Comparison of ENCODE assay signal across 26 cellular contexts in genomic region chr2:209686417-209686816, GRCh38.
"Had no signal": no experiment of that assay in that cellular context is flagged by ENCODE, and none has a peak within 500 bp of the region (broad histone marks: within the 10 kb centered on the region; RNA-seq: fewer than 3 reads in every experiment).

No MANE protein-coding gene starts in this region.

- H3K4me3 Mint-ChIP-seq: memory B cell; naive thymus-derived CD4-positive, alpha-beta T cell; natural killer cell treated with Interleukin-12 subunit alpha and Interleukin-12 subunit beta and Interleukin-15 and Interleukin-18, amount 100 ng/mL, for 72 hours; stimulated activated naive B cell treated with anti-CD40 and anti-IgM and Interleukin-4, amounts not matched to agents 10 μg/mL and 1 μg/mL and 100 μg/mL, for 72 hours had no signal

- H3K4me1 ChIP-seq: pancreas, prostate gland, right lobe of liver, stomach, testis, thyroid gland, transverse colon, upper lobe of left lung, vagina had no signal

- H3K27me3 Mint-ChIP-seq: memory B cell; naive thymus-derived CD4-positive, alpha-beta T cell; natural killer cell treated with Interleukin-12 subunit alpha and Interleukin-12 subunit beta and Interleukin-15 and Interleukin-18, amount 100 ng/mL, for 72 hours; stimulated activated naive B cell treated with anti-CD40 and anti-IgM and Interleukin-4, amounts not matched to agents 10 μg/mL and 1 μg/mL and 100 μg/mL, for 72 hours had no signal

- H3K27ac ChIP-seq: pancreas, prostate gland, right lobe of liver, stomach, testis, thyroid gland, transverse colon, upper lobe of left lung, vagina had no signal

- H3K9me3 Mint-ChIP-seq: memory B cell; natural killer cell treated with Interleukin-12 subunit alpha and Interleukin-12 subunit beta and Interleukin-15 and Interleukin-18, amount 100 ng/mL, for 72 hours; stimulated activated naive B cell treated with anti-CD40 and anti-IgM and Interleukin-4, amounts not matched to agents 10 μg/mL and 1 μg/mL and 100 μg/mL, for 72 hours had no signal

- H3K27me3 ChIP-seq: pancreas, right lobe of liver, stomach, testis, thyroid gland, transverse colon, upper lobe of left lung, vagina had no signal

- H3K27ac Mint-ChIP-seq: memory B cell; naive thymus-derived CD4-positive, alpha-beta T cell; natural killer cell treated with Interleukin-12 subunit alpha and Interleukin-12 subunit beta and Interleukin-15 and Interleukin-18, amount 100 ng/mL, for 72 hours; stimulated activated naive B cell treated with anti-CD40 and anti-IgM and Interleukin-4, amounts not matched to agents 10 μg/mL and 1 μg/mL and 100 μg/mL, for 72 hours had no signal

- ATAC-seq: left lobe of liver; mucosa of descending colon; naive thymus-derived CD4-positive, alpha-beta T cell; natural killer cell treated with Interleukin-12 subunit alpha and Interleukin-12 subunit beta and Interleukin-15 and Interleukin-18, amount 100 ng/mL, for 72 hours; pancreas; right lobe of liver; stimulated activated naive B cell treated with anti-CD40 and anti-IgM and Interleukin-4, amounts not matched to agents 10 μg/mL and 1 μg/mL and 100 μg/mL, for 72 hours; stimulated activated naive CD8-positive, alpha-beta T cell treated with anti-CD3 and anti-CD28 coated beads, Interleukin-15, Interleukin-2, amounts not matched to agents 100 U/mL and 50 U/mL, for 24 hours had no signal

- H3K4me2 ChIP-seq: smooth muscle cell had no signal

- H3K9me3 ChIP-seq: mucosa of descending colon, pancreas, prostate gland, right lobe of liver, stomach, testis, thyroid gland, transverse colon, upper lobe of left lung, vagina had no signal

- DNase-seq: hippocampal formation; kidney glomerular epithelial cell; left cardiac atrium; midbrain; mucosa of descending colon; naive thymus-derived CD4-positive, alpha-beta T cell; pancreas; retina; right lobe of liver; stimulated activated CD4-positive, alpha-beta T cell treated with anti-CD3 and anti-CD28 coated beads, Interleukin-15, amount 100 ng/mL, for 24 hours; stimulated activated CD4-positive, alpha-beta T cell treated with anti-CD3 and anti-CD28 coated beads, Interleukin-2, amount 100 ng/mL, for 24 hours; stimulated activated CD4-positive, alpha-beta T cell treated with anti-CD3 and anti-CD28 coated beads, Interleukin-4, amount 100 ng/mL, for 1 hour; stimulated activated naive B cell treated with anti-CD40 and anti-IgM and Interleukin-4, amounts not matched to agents 10 μg/mL and 1 μg/mL and 100 μg/mL, for 72 hours; stimulated activated naive CD8-positive, alpha-beta T cell treated with anti-CD3 and anti-CD28 coated beads, Interleukin-15, Interleukin-2, amounts not matched to agents 100 U/mL and 50 U/mL, for 24 hours; stomach; testis; thyroid gland; transverse colon; upper lobe of left lung had no signal

- H3K36me3 Mint-ChIP-seq: memory B cell; naive thymus-derived CD4-positive, alpha-beta T cell; natural killer cell treated with Interleukin-12 subunit alpha and Interleukin-12 subunit beta and Interleukin-15 and Interleukin-18, amount 100 ng/mL, for 72 hours had no signal

- H3K4me3 ChIP-seq: lung, mucosa of descending colon, pancreas, prostate gland, right lobe of liver, smooth muscle cell, stomach, testis, thyroid gland, transverse colon, upper lobe of left lung, vagina had no signal

- H3K36me3 ChIP-seq: pancreas, prostate gland, right lobe of liver, stomach, thyroid gland, transverse colon, upper lobe of left lung, vagina had no signal

- H3K4me1 Mint-ChIP-seq: memory B cell; naive thymus-derived CD4-positive, alpha-beta T cell; stimulated activated naive B cell treated with anti-CD40 and anti-IgM and Interleukin-4, amounts not matched to agents 10 μg/mL and 1 μg/mL and 100 μg/mL, for 72 hours had no signal
